ENCODE assay signal across 1 cellular context in the genomic region with DNA sequence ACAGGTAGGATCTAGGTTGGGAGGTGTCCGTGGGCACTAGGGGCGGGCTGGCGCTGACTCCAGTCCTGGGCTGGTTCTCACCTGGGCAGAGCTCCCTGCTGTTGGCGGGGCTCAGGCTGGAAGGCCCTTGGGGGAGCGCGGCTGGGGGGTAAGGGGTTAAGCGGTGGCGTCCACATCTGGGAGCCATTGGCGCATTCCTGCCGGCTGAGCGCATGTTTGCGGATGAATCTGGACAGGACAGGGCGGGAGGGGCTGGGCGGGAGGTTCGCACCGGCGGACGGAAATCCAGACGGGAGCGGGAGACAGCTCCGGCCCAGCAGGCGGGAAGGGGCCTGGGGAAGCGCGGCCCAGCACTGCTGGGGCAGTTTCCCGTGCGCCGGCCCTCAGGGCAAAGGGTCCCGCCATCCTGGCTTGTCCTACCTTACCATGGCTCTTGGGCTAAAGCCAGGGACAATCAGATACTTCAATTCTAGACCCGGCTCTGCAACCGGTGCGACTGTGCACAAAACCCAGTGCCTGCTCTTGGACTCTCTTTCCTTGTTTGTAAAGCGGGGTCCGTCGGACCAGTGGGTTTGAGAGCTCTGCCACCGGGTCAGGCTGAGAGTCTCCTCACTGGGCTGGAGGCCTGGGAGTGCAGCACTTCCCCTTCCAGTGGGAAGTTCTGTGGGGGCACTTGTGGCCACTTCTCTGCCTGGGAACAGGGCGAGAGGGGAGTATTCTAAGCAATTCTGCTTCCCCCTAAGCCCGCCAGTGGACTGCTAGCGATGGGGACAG.
TF ChIP-seq lines count a peak whose summit lies in the region.

No MANE protein-coding gene starts in this region.

TF ChIP-seq in HEK293, 187 proteins besides CTCF, POLR2A, EP300 and RAD21 (continued from another document):
- TF ChIP-seq ZNF248 (tag by site-specific recombination; IDR thresholded peaks at IDR 0.05) = no peak
- TF ChIP-seq, protein P1, sequence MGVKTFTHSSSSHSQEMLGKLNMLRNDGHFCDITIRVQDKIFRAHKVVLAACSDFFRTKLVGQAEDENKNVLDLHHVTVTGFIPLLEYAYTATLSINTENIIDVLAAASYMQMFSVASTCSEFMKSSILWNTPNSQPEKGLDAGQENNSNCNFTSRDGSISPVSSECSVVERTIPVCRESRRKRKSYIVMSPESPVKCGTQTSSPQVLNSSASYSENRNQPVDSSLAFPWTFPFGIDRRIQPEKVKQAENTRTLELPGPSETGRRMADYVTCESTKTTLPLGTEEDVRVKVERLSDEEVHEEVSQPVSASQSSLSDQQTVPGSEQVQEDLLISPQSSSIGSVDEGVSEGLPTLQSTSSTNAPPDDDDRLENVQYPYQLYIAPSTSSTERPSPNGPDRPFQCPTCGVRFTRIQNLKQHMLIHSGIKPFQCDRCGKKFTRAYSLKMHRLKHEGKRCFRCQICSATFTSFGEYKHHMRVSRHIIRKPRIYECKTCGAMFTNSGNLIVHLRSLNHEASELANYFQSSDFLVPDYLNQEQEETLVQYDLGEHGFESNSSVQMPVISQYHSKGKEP (tag by site-specific recombination; IDR thresholded peaks at IDR 0.05) = 0 out of 2 replicates have a peak, but pooled peaks have one; percentile 6
- TF ChIP-seq, protein P2, sequence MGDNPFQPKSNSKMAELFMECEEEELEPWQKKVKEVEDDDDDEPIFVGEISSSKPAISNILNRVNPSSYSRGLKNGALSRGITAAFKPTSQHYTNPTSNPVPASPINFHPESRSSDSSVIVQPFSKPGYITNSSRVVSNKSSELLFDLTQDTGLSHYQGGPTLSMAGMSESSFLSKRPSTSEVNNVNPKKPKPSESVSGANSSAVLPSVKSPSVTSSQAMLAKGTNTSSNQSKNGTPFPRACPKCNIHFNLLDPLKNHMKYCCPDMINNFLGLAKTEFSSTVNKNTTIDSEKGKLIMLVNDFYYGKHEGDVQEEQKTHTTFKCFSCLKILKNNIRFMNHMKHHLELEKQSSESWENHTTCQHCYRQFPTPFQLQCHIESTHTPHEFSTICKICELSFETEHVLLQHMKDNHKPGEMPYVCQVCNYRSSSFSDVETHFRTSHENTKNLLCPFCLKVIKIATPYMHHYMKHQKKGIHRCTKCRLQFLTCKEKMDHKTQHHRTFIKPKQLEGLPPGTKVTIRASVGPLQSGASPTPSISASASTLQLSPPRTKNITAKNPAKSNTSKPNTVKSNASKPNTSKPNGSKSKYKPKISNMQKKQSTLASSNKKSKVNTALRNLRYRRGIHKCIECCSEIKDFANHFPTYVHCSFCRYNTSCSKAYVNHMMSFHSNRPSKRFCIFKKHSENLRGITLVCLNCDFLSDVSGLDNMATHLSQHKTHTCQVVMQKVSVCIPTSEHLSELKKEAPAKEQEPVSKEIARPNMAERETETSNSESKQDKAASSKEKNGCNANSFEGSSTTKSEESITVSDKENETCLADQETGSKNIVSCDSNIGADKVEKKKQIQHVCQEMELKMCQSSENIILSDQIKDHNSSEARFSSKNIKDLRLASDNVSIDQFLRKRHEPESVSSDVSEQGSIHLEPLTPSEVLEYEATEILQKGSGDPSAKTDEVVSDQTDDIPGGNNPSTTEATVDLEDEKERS (tag by site-specific recombination; IDR thresholded peaks at IDR 0.05) = no peak
- TF ChIP-seq MZF1 (tag by site-specific recombination; IDR thresholded peaks at IDR 0.05; ENCODE audit: borderline replicate concordance) = no peak
- no peak for TF ChIP-seq ZNF211 (tag by site-specific recombination; IDR thresholded peaks at IDR 0.05; ENCODE audit: low read depth)
- TF ChIP-seq ZNF530 (tag by site-specific recombination; IDR thresholded peaks at IDR 0.05; ENCODE audit: low read depth) = no peak
- peak; percentile 80 for TF ChIP-seq SP2 (tag by site-specific recombination; IDR thresholded peaks at IDR 0.05)
- 0 out of 2 replicates have a peak, but pooled peaks have one; percentile 3 for TF ChIP-seq ZNF146 (tag by site-specific recombination; IDR thresholded peaks at IDR 0.05)
- TF ChIP-seq ZNF473 (tag by site-specific recombination; IDR thresholded peaks at IDR 0.05) = no peak
- no peak for TF ChIP-seq EGR2 (tag by site-specific recombination; IDR thresholded peaks at IDR 0.05; ENCODE audit: low read depth)
- no peak for TF ChIP-seq ZNF394 (tag by site-specific recombination; IDR thresholded peaks at IDR 0.05; ENCODE audit: borderline replicate concordance)
- TF ChIP-seq, protein P3, sequence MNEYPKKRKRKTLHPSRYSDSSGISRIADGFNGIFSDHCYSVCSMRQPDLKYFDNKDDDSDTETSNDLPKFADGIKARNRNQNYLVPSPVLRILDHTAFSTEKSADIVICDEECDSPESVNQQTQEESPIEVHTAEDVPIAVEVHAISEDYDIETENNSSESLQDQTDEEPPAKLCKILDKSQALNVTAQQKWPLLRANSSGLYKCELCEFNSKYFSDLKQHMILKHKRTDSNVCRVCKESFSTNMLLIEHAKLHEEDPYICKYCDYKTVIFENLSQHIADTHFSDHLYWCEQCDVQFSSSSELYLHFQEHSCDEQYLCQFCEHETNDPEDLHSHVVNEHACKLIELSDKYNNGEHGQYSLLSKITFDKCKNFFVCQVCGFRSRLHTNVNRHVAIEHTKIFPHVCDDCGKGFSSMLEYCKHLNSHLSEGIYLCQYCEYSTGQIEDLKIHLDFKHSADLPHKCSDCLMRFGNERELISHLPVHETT (tag by site-specific recombination; IDR thresholded peaks at IDR 0.05) = peak; percentile 16; the same call in 1 of the 2 replicates
- TF ChIP-seq TCF7L2 (IDR thresholded peaks at IDR 0.05; ENCODE audit: borderline replicate concordance, low read depth, low read length) = no peak
- peak; percentile 52; the same call in 1 of the 2 replicates for TF ChIP-seq WT1 (tag by site-specific recombination; IDR thresholded peaks at IDR 0.05)
- no peak for TF ChIP-seq ZNF416 (tag by site-specific recombination; IDR thresholded peaks at IDR 0.05)
- no peak for TF ChIP-seq ZNF549 (tag by site-specific recombination; IDR thresholded peaks at IDR 0.05)
- no peak for TF ChIP-seq SALL2 (tag by site-specific recombination; IDR thresholded peaks at IDR 0.05; ENCODE audit: borderline replicate concordance)
- no peak for TF ChIP-seq ZNF138 (tag by site-specific recombination; IDR thresholded peaks at IDR 0.05; ENCODE audit: borderline replicate concordance)
TF ChIP-seq in HEK293: peak in this region for 57.
